22 cellular contexts compared by ENCODE assay signal in genomic region chr3:42668793-42669217, GRCh38. TPM values are rescaled to one million over a fixed set of nuclear protein-coding genes. Genes with fewer than 3 reads are reported as not detected.
A peak's percentile ranks its signal among the peaks of the same experiment; 100 is the strongest.
DNase-seq lines count a peak whose midpoint lies in the region; ATAC-seq and TF ChIP-seq lines count a peak whose summit lies in the region.
"Had no signal": no experiment of that assay in that cellular context is flagged by ENCODE, and none has a peak within 500 bp of the region (broad histone marks: within the 10 kb centered on the region; RNA-seq: fewer than 3 reads in every experiment).

No MANE protein-coding gene starts in this region.

- dilution Hi-C loops in mammary epithelial cell (cut with HindIII; ENCODE audit: low sequenced_read_pairs): no loop called here

- CTCF ChIA-PET in mammary epithelial cell (lab: Charles Lee; ENCODE audit: low non-redundant PET): no interaction called here

- intact Hi-C loops in cardiac septum (cut with DNase I): no loop called here
- intact Hi-C loops in heart right ventricle (cut with DNase I): no loop called here
- intact Hi-C loops in mammary epithelial cell (cut with micrococcal nuclease): no loop called here

- WGBS in heart right ventricle, 2 donors: 59 to 61% methylated on average over 4 of the region's 4 CpGs
- 35% methylated on average over 2 of the region's 4 CpGs for WGBS in mammary epithelial cell (ENCODE audit: low coverage, missing lambda C conversion rate)

- H3K4me2 ChIP-seq in mammary epithelial cell (ENCODE audit: insufficient read depth, low read depth, low read length): no peak overlapping the region
- H3K4me2 ChIP-seq: hepatocyte, SK-N-SH had no signal

- H3K36me3 ChIP-seq in heart right ventricle (peaks cover 0 to 9% (median 0%) of the 10 kb centered on the region in 9 donors), mammary epithelial cell (ENCODE audit: insufficient read depth, low read length) (no peaks in the 10 kb centered on the region)
- H3K36me3 ChIP-seq: ascending aorta had no signal

- peak; percentile 64 for DNase-seq in cardiac septum (ENCODE audit: low spot score)
- no peak for DNase-seq in heart right ventricle
- DNase-seq in mammary epithelial cell: peak; percentile 50
- peak; percentile 41 to 65 for DNase-seq in foreskin keratinocyte
- DNase-seq in SKM-1 treated with dmso at 0.1 percent for 144 hours (lab: John Stamatoyannopoulos, UW; ENCODE audit: unreplicated experiment): no peak
- no peak for DNase-seq in stimulated activated CD4-positive, alpha-beta T cell treated with anti-CD3 and anti-CD28 coated beads, Interleukin-2, amount 100 ng/mL, for 48 hours
- no peak for DNase-seq in NCI-H1417 treated with DMSO at 0.1 percent for 48 hours (lab: John Stamatoyannopoulos, UW)
- DNase-seq: activated T-cell treated with anti-CD3 and anti-CD28 coated beads, Interleukin-2, amount 50 U/mL, for 48 hours; C1 segment of cervical spinal cord; NCI-H187 treated with DMSO at 0.1 percent for 48 hours; NCI-H510A treated with DMSO at 0.1 percent for 48 hours; nucleus accumbens; RPMI8226; SK-N-SH; testis had no signal

- peaks cover 8 to 35% (median 31%) of the 10 kb centered on the region in 9 donors for H3K4me1 ChIP-seq in heart right ventricle
- no peaks in the 10 kb centered on the region for H3K4me1 ChIP-seq in mammary epithelial cell (ENCODE audit: insufficient read depth, low read length)
- H3K4me1 ChIP-seq in foreskin keratinocyte: no peaks in the 10 kb centered on the region

- H3K79me2 ChIP-seq in mammary epithelial cell (ENCODE audit: insufficient read depth, low read length): no peaks in the 10 kb centered on the region
- H3K79me2 ChIP-seq: hepatocyte had no signal

- no peak overlapping the region for H3K27ac ChIP-seq in heart right ventricle
- H3K27ac ChIP-seq in mammary epithelial cell (ENCODE audit: insufficient read depth, low read depth, low read length): no peak overlapping the region
- H3K27ac ChIP-seq in foreskin keratinocyte: no peak overlapping the region
- peak overlapping the region; percentile 10 for H3K27ac ChIP-seq in temporal lobe (ENCODE audit: low read depth, low read length)
- H3K27ac ChIP-seq: ascending aorta, hepatocyte, testis had no signal

- H3K9ac ChIP-seq in mammary epithelial cell (ENCODE audit: insufficient read depth, low read length): no peak overlapping the region
- H3K9ac ChIP-seq: SK-N-SH had no signal

- no TSS peak for BruUV-seq in mammary epithelial cell (replicated peaks; lab: Mats Ljungman, UMichigan)

- no peaks in the 10 kb centered on the region for H4K20me1 ChIP-seq in mammary epithelial cell (ENCODE audit: insufficient read depth, low read length)

- ATAC-seq in heart right ventricle (no peak), foreskin keratinocyte (peak; percentile 42)
- ATAC-seq: activated naive CD4-positive, alpha-beta T cell treated with anti-CD3 and anti-CD28 coated beads, Interleukin-2, amount 50 U/mL, for 72 hours had no signal

- H3K9me3 ChIP-seq in heart right ventricle (peaks cover 0 to 7% (median 0%) of the 10 kb centered on the region in 11 donors), mammary epithelial cell (replicated peaks; ENCODE audit: insufficient read depth, low read length) (peaks cover 2% of the 10 kb centered on the region)
- H3K9me3 ChIP-seq: ascending aorta, SK-N-SH, testis had no signal

- no peak overlapping the region for H3K4me3 ChIP-seq in heart right ventricle
- H3K4me3 ChIP-seq in mammary epithelial cell (replicated peaks in 1 of 3; ENCODE audit: insufficient read depth in 1 of 3, low read depth in 2 of 3, low read length in 3 of 3): no peak overlapping the region
- H3K4me3 ChIP-seq: ascending aorta, hepatocyte, lung, testis had no signal

- TF ChIP-seq CTCF in heart right ventricle (IDR thresholded peaks at IDR 0.05) (no peak), mammary epithelial cell (conservative IDR thresholded peaks at IDR 0.05 in 1 of 2, IDR thresholded peaks at IDR 0.05 in 1 of 2; ENCODE audit: extremely low read depth in 1 of 2, insufficient read depth in 1 of 2, low read depth in 1 of 2, low read length in 2 of 2) (no peak), foreskin keratinocyte (conservative IDR thresholded peaks at IDR 0.05) (no peak)

- in situ Hi-C loops in mammary epithelial cell (cut with MboI; ENCODE audit: low sequenced_read_pairs in 2 of 2): no loop called here

- no peak overlapping the region for H2AFZ ChIP-seq in mammary epithelial cell (ENCODE audit: low read depth, low read length)
- H2AFZ ChIP-seq: hepatocyte had no signal

- H3K27me3 ChIP-seq in heart right ventricle (no peaks in the 10 kb centered on the region), mammary epithelial cell (ENCODE audit: insufficient read depth, low read length) (no peaks in the 10 kb centered on the region), foreskin keratinocyte (peaks cover 13% of the 10 kb centered on the region)
- H3K27me3 ChIP-seq: ascending aorta, hepatocyte, testis had no signal

RNA-seq across cellular contexts. Expression of gene ZBTB47, which starts 15.3 kb away (rescaled TPM):
- 202 TPM for total RNA-seq in cardiac septum
- 100 to 1,000 TPM in 9 of 10 donors, 10 to 100 TPM in 1; 86.7 to 145 (median 112) TPM for total RNA-seq in heart right ventricle
- polyA plus RNA-seq in heart right ventricle: 10 to 100 TPM; 52.2 to 68.9 TPM
- total RNA-seq in mammary epithelial cell: 10 to 100 TPM in 1 of 2 donors, 1 to 10 TPM in 1; 8.2 to 21.8 TPM
- polyA plus RNA-seq in mammary epithelial cell: 7.0 TPM
- 7.3 TPM for polyA minus RNA-seq in mammary epithelial cell
- 7.7 and 8.7 TPM in 2 replicates for total RNA-seq in foreskin keratinocyte
- 5.3 and 6.1 TPM in 2 replicates for polyA plus RNA-seq in foreskin keratinocyte
- 14.0 TPM for total RNA-seq in temporal lobe

RNA-seq across cellular contexts. Expression of gene KLHL40, which starts 16.5 kb away (rescaled TPM):
- 0.57 TPM for total RNA-seq in cardiac septum
- 1 to 10 TPM in 3 of 10 donors, under 1 TPM in 7; 0.26 to 1.6 (median 0.85) TPM for total RNA-seq in heart right ventricle
- 1 to 10 TPM in 1 of 2 donors, under 1 TPM in 1; 0.51 to 8.3 TPM for polyA plus RNA-seq in heart right ventricle
- not detected for total RNA-seq in mammary epithelial cell
- not detected for polyA plus RNA-seq in mammary epithelial cell
- polyA minus RNA-seq in mammary epithelial cell: not detected
- not detected in 2 replicates for total RNA-seq in foreskin keratinocyte
- not detected in 2 replicates for polyA plus RNA-seq in foreskin keratinocyte
- not detected for total RNA-seq in temporal lobe
- total RNA-seq: A673; activated naive CD4-positive, alpha-beta T cell treated with anti-CD3 and anti-CD28 coated beads, Interleukin-2, amount 50 U/mL, for 72 hours; ascending aorta; chondrocyte; hepatocyte; lung had no signal
- polyA plus RNA-seq: hepatocyte, SK-N-SH had no signal

RNA-seq across cellular contexts. Expression of gene HHATL, which starts 33.8 kb away (rescaled TPM):
- total RNA-seq in cardiac septum (505 TPM), heart right ventricle (100 to 1,000 TPM; 390 to 998 (median 624) TPM), mammary epithelial cell (not detected), foreskin keratinocyte (not detected in 2 replicates), temporal lobe (not detected)
- polyA plus RNA-seq in heart right ventricle (1,000 to 10,000 TPM in 1 of 2 donors, 100 to 1,000 TPM in 1; 332 to 2,035 TPM), mammary epithelial cell (not detected), foreskin keratinocyte (not detected in 2 replicates)
- not detected for polyA minus RNA-seq in mammary epithelial cell
- total RNA-seq: A673; activated naive CD4-positive, alpha-beta T cell treated with anti-CD3 and anti-CD28 coated beads, Interleukin-2, amount 50 U/mL, for 72 hours; ascending aorta; chondrocyte; hepatocyte had no signal
- polyA plus RNA-seq: hepatocyte, SK-N-SH had no signal

Comparison
In these comparisons a context has a peak if more than half of its experiments do, and no peak if none do; other contexts are left out.
1. DNase-seq: peak in cardiac septum (single experiment), mammary epithelial cell (single experiment) and foreskin keratinocyte (2 of 2); none in heart right ventricle (0 of 2), SKM-1 treated with dmso at 0.1 percent for 144 hours (single experiment), stimulated activated CD4-positive, alpha-beta T cell treated with anti-CD3 and anti-CD28 coated beads, Interleukin-2, amount 100 ng/mL, for 48 hours (0 of 2) and NCI-H1417 treated with DMSO at 0.1 percent for 48 hours (single experiment).
2. RNA of gene HHATL, which starts 33.8 kb away (total RNA-seq): 390 to 998 TPM in heart right ventricle and 505 TPM in cardiac septum (single experiment); not detected in mammary epithelial cell, not detected in foreskin keratinocyte and not detected in temporal lobe (single experiment); every median in the first group is over 100 times any median in the second.